ENCODE assay signal across 14 cellular contexts in genomic region chr6:125931733-125932450, GRCh38. TPM values are rescaled to one million over a fixed set of nuclear protein-coding genes. Genes with fewer than 3 reads are reported as not detected.
DNase-seq lines count a peak whose midpoint lies in the region; ATAC-seq and TF ChIP-seq lines count a peak whose summit lies in the region.
"Had no signal": no experiment of that assay in that cellular context is flagged by ENCODE, and none has a peak within 500 bp of the region (broad histone marks: within the 10 kb centered on the region; RNA-seq: fewer than 3 reads in every experiment).

No MANE protein-coding gene starts in this region.

- no peak overlapping the region for H3K4me3 Mint-ChIP-seq in activated naive CD8-positive, alpha-beta T cell treated with anti-CD3 and anti-CD28 coated beads for 36 hours
- no peak overlapping the region for H3K4me3 Mint-ChIP-seq in progenitor cell of endocrine pancreas (ENCODE audit: low read depth)

- H3K27me3 ChIP-seq in SJCRH30, result no peaks in the 10 kb centered on the region
- H3K27me3 ChIP-seq: transverse colon had no signal

- no peak overlapping the region for H3K4me3 ChIP-seq in SJCRH30
- H3K4me3 ChIP-seq: transverse colon had no signal

- H3K36me3 ChIP-seq in SJCRH30, result no peaks in the 10 kb centered on the region

- H3K27ac Mint-ChIP-seq in activated naive CD8-positive, alpha-beta T cell treated with anti-CD3 and anti-CD28 coated beads for 36 hours, result peak overlapping the region; percentile 32
- H3K27ac Mint-ChIP-seq in progenitor cell of endocrine pancreas, result no peak overlapping the region

- POLR2A ChIA-PET in GM10248 (lab: Yijun Ruan, JAX), result no interaction called here

- H3K9me3 Mint-ChIP-seq in activated naive CD8-positive, alpha-beta T cell treated with anti-CD3 and anti-CD28 coated beads for 36 hours, result peaks cover 5% of the 10 kb centered on the region
- peaks cover 3% of the 10 kb centered on the region for H3K9me3 Mint-ChIP-seq in progenitor cell of endocrine pancreas (ENCODE audit: low read depth)

- peaks cover 11% of the 10 kb centered on the region for H3K4me1 Mint-ChIP-seq in activated naive CD8-positive, alpha-beta T cell treated with anti-CD3 and anti-CD28 coated beads for 36 hours
- H3K4me1 Mint-ChIP-seq in progenitor cell of endocrine pancreas (ENCODE audit: low read depth), result no peaks in the 10 kb centered on the region

- ATAC-seq in GM19043 (IDR thresholded peaks at IDR 0.05; ENCODE audit: low read depth, unreplicated experiment) (peak; percentile 66), HG03039 (IDR thresholded peaks at IDR 0.05; ENCODE audit: unreplicated experiment) (peak; percentile 76), HG02840 (IDR thresholded peaks at IDR 0.05; ENCODE audit: low FRiP score, unreplicated experiment) (no peak), GM21723 (IDR thresholded peaks at IDR 0.05; ENCODE audit: unreplicated experiment) (no peak)

- H3K9me3 ChIP-seq in SJCRH30 (replicated peaks), result 0 out of 2 replicates have a peak, but pooled peaks cover 2% of the 10 kb centered on the region
- H3K9me3 ChIP-seq: transverse colon had no signal

- H3K36me3 Mint-ChIP-seq in activated naive CD8-positive, alpha-beta T cell treated with anti-CD3 and anti-CD28 coated beads for 36 hours, result peaks cover 33% of the 10 kb centered on the region
- H3K36me3 Mint-ChIP-seq in progenitor cell of endocrine pancreas (ENCODE audit: insufficient read depth), result peaks cover 8% of the 10 kb centered on the region

- CTCF ChIA-PET in GM10248 (lab: Yijun Ruan, JAX), result interaction anchor here (0.8 to 1.5 kb wide), 4 partner anchors 12 to 32 kb away, joined by 3 to 11 read pairs (median 4); partner anchors contain the start of gene HINT3

- no peaks in the 10 kb centered on the region for H3K4me1 ChIP-seq in SJCRH30
- H3K4me1 ChIP-seq: transverse colon had no signal

- TF ChIP-seq CTCF in GM10248 (IDR thresholded peaks at IDR 0.05; ENCODE audit: control extremely low read depth, extremely low read depth, low read depth, missing control alignments) (no peak), progenitor cell of endocrine pancreas (IDR thresholded peaks at IDR 0.05; ENCODE audit: unreplicated experiment) (no peak)

- H3K27me3 Mint-ChIP-seq in activated naive CD8-positive, alpha-beta T cell treated with anti-CD3 and anti-CD28 coated beads for 36 hours, result no peaks in the 10 kb centered on the region
- no peaks in the 10 kb centered on the region for H3K27me3 Mint-ChIP-seq in progenitor cell of endocrine pancreas

- no peak overlapping the region for H3K27ac ChIP-seq in SJCRH30
- H3K27ac ChIP-seq: C4-2B, epithelial cell of prostate, HL-60, transverse colon, VCaP had no signal

- DNase-seq in GM10248 (ENCODE audit: extremely low spot score), result peak; percentile 19
- DNase-seq in activated naive CD8-positive, alpha-beta T cell treated with anti-CD3 and anti-CD28 coated beads for 36 hours, result no peak
- no peak for DNase-seq in SJCRH30
- no peak for DNase-seq in progenitor cell of endocrine pancreas (ENCODE audit: low spot score, unreplicated experiment)
- DNase-seq: NCI-H1417 treated with DMSO at 0.1 percent for 48 hours, transverse colon had no signal

RNA-seq across cellular contexts. Expression of gene HINT3, which starts 24.7 kb away (rescaled TPM):
- total RNA-seq in activated naive CD8-positive, alpha-beta T cell treated with anti-CD3 and anti-CD28 coated beads for 36 hours, result 1 to 10 TPM; 9.3 to 9.5 TPM
- 7.9 and 8.8 TPM in 2 replicates for total RNA-seq in SJCRH30 (2014; rRNA removed; shearing (Covaris generic))
- total RNA-seq in progenitor cell of endocrine pancreas, result 20.7 and 20.9 TPM in 2 replicates

RNA-seq across cellular contexts. Expression of gene TRMT11, which starts 54.4 kb away (rescaled TPM):
- total RNA-seq in activated naive CD8-positive, alpha-beta T cell treated with anti-CD3 and anti-CD28 coated beads for 36 hours, result 10 to 100 TPM; 40.1 to 42.5 TPM
- total RNA-seq in SJCRH30 (2014; rRNA removed; shearing (Covaris generic)), result 29.0 and 30.2 TPM in 2 replicates
- 25.1 and 32.9 TPM in 2 replicates for total RNA-seq in progenitor cell of endocrine pancreas

Comparison
In these comparisons a context has a peak if more than half of its experiments do, and no peak if none do; other contexts are left out.
1. ATAC-seq: peak in GM19043 (single experiment) and HG03039 (single experiment); none in HG02840 (single experiment) and GM21723 (single experiment).